ENCODE assay signal across 24 cellular contexts in the genomic region with DNA sequence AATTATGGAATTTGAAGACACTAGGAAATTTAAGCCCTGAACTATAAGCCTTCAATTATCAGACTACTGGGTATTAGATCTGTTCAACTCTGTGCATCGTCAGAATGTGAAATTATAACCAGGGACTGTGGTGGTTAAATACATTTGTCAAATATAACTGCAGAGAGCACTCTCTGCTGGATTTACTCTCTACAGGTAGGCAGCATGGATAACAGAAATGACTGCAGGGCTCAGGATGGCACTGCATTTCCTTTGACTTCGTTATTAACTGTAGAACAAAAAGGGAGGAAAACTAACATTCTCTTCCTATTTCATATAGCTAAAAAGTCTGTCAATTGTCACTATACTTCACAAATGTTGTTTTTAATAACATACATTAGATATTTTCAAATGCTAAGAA.
"Had no signal": no experiment of that assay in that cellular context is flagged by ENCODE, and none has a peak within 500 bp of the region (broad histone marks: within the 10 kb centered on the region; RNA-seq: fewer than 3 reads in every experiment).

No MANE protein-coding gene starts in this region.

- H3K27me3 ChIP-seq: heart right ventricle, hepatocyte, ovary, stomach, testis, thyroid gland, upper lobe of right lung had no signal

- H3K27me3 Mint-ChIP-seq: naive thymus-derived CD8-positive, alpha-beta T cell; progenitor cell of endocrine pancreas; stimulated activated naive B cell treated with anti-CD40 and anti-IgM and Interleukin-4, amounts not matched to agents 10 μg/mL and 1 μg/mL and 100 μg/mL, for 72 hours had no signal

- H3K36me3 ChIP-seq: heart right ventricle, left ventricle myocardium inferior, ovary, stomach, thyroid gland, upper lobe of right lung had no signal

- H3K27ac ChIP-seq: heart right ventricle, hepatocyte, left ventricle myocardium inferior, ovary, skin epidermis, stomach, testis, thyroid gland, upper lobe of right lung had no signal

- DNase-seq: heart right ventricle; islet precursor cell; left ventricle myocardium inferior; naive thymus-derived CD8-positive, alpha-beta T cell; ovary; retina; right cardiac atrium; stimulated activated CD4-positive, alpha-beta T cell treated with anti-CD3 and anti-CD28 coated beads, Interleukin-12 subunit alpha, Interleukin-12 subunit beta, amount 100 ng/mL, for 4 hours; stimulated activated CD4-positive, alpha-beta T cell treated with anti-CD3 and anti-CD28 coated beads, Interleukin-15, amount 100 ng/mL, for 24 hours; stimulated activated CD4-positive, alpha-beta T cell treated with anti-CD3 and anti-CD28 coated beads, Interleukin-2, amount 100 ng/mL, for 24 hours; stimulated activated CD4-positive, alpha-beta T cell treated with anti-CD3 and anti-CD28 coated beads, Interleukin-4, amount 100 ng/mL, for 1 hour; stimulated activated naive B cell treated with anti-CD40 and anti-IgM and Interleukin-4, amounts not matched to agents 10 μg/mL and 1 μg/mL and 100 μg/mL, for 72 hours; stimulated activated naive CD8-positive, alpha-beta T cell treated with anti-CD3 and anti-CD28 coated beads, Interleukin-15, Interleukin-2, amounts not matched to agents 100 U/mL and 50 U/mL, for 24 hours; stomach; testis; thyroid gland; trophoblast cell; upper lobe of right lung had no signal

- H3K4me1 Mint-ChIP-seq: naive thymus-derived CD8-positive, alpha-beta T cell had no signal

- H3K9me3 ChIP-seq: heart right ventricle, left ventricle myocardium inferior, ovary, stomach, testis, thyroid gland, upper lobe of right lung had no signal

- H3K9me3 Mint-ChIP-seq: nephron had no signal

- H3K4me3 ChIP-seq: heart right ventricle, hepatocyte, left ventricle myocardium inferior, lung, ovary, skin epidermis, stomach, testis, thyroid gland, upper lobe of right lung had no signal

- H3K4me3 Mint-ChIP-seq: naive thymus-derived CD8-positive, alpha-beta T cell; nephron; stimulated activated naive B cell treated with anti-CD40 and anti-IgM and Interleukin-4, amounts not matched to agents 10 μg/mL and 1 μg/mL and 100 μg/mL, for 72 hours had no signal

- H3K4me2 ChIP-seq: hepatocyte had no signal

- H2AFZ ChIP-seq: hepatocyte had no signal

- H3K36me3 Mint-ChIP-seq: naive thymus-derived CD8-positive, alpha-beta T cell; stimulated activated naive B cell treated with anti-CD40 and anti-IgM and Interleukin-4, amounts not matched to agents 10 μg/mL and 1 μg/mL and 100 μg/mL, for 72 hours had no signal

- ATAC-seq: heart right ventricle; naive thymus-derived CD8-positive, alpha-beta T cell; right cardiac atrium; sciatic nerve; stimulated activated naive B cell treated with anti-CD40 and anti-IgM and Interleukin-4, amounts not matched to agents 10 μg/mL and 1 μg/mL and 100 μg/mL, for 72 hours; stimulated activated naive CD8-positive, alpha-beta T cell treated with anti-CD3 and anti-CD28 coated beads, Interleukin-15, Interleukin-2, amounts not matched to agents 100 U/mL and 50 U/mL, for 24 hours; upper lobe of right lung had no signal

- H3K4me1 ChIP-seq: thyroid gland had no signal

- H3K79me2 ChIP-seq: hepatocyte had no signal

- H3K27ac Mint-ChIP-seq: naive thymus-derived CD8-positive, alpha-beta T cell; nephron; progenitor cell of endocrine pancreas; stimulated activated naive B cell treated with anti-CD40 and anti-IgM and Interleukin-4, amounts not matched to agents 10 μg/mL and 1 μg/mL and 100 μg/mL, for 72 hours had no signal
